Comparison of ENCODE assay signal across 8 cellular contexts in the genomic region with DNA sequence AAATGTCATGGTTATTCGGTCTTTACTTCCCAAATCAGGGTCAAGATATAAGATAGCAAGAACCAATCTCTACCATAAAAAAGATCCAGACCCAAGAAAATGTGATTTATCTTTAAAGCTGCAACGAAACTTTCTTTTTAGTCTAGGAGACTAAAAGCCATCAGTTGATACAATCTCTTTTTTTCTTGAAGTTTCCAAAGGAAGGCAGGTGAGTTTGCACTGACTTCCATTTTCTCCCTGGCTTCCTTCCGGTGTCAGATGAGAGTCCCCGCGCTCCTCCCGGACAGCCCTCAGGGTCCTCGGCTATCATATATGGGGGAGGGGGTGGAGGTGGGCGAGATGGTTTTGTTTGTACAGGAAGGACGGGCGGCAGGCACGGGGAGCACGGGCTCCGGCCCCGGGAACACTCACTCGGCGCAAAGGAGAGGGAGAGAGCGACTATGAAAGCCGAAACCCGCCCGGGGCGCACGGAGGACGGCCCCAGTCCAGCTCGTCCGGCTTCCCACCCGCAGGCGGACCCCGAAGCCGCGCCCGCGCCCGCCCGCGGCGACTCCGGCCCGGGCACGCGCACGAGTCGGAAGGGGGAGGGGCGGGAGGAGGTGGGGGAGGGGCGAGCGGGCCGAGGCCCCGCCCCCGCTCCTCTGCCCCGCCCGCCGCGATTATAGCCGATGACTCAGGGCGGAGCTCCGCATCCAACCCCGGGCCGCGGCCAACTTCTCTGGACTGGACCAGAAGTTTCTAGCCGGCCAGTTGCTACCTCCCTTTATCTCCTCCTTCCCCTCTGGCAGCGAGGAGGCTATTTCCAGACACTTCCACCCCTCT.
DNase-seq lines count a peak whose midpoint lies in the region; ATAC-seq and TF ChIP-seq lines count a peak whose summit lies in the region.

Gene BAG3 (plus strand): TSS at position 689 of the 822 bp plus-strand sequence. CDS start 296 bp downstream, outside the sequence.

- H3K9me3 ChIP-seq in effector memory CD4-positive, alpha-beta T cell (ENCODE audit: control insufficient read depth, low read length) = no peaks in the 10 kb centered on the region

- H3K36me3 ChIP-seq in effector memory CD4-positive, alpha-beta T cell (ENCODE audit: control insufficient read depth, insufficient read depth, low read length) = no peaks in the 10 kb centered on the region

- TF ChIP-seq CTCF in AG09319 (IDR thresholded peaks at IDR 0.05; ENCODE audit: low read depth, low read length) = no peak

- peaks cover 23% of the 10 kb centered on the region for H3K4me1 ChIP-seq in effector memory CD4-positive, alpha-beta T cell (ENCODE audit: control insufficient read depth, insufficient read depth, low read length, poor library complexity, severe bottlenecking)

- H3K4me3 ChIP-seq in effector memory CD4-positive, alpha-beta T cell (ENCODE audit: insufficient read depth, low read depth, low read length, poor library complexity, severe bottlenecking) = peak within 1 kb of the TSS; percentile 95

- H3K27ac ChIP-seq in effector memory CD4-positive, alpha-beta T cell (ENCODE audit: insufficient read depth, low read length, poor library complexity, severe bottlenecking) = peak within 1 kb of the TSS; percentile 88

- peak; percentile 72 for ATAC-seq in GM18907 (IDR thresholded peaks at IDR 0.05; ENCODE audit: unreplicated experiment)
- ATAC-seq in HG03159 (IDR thresholded peaks at IDR 0.05; ENCODE audit: unreplicated experiment) = peak; percentile 70

- no peaks in the 10 kb centered on the region for H3K27me3 ChIP-seq in effector memory CD4-positive, alpha-beta T cell (replicated peaks; ENCODE audit: control insufficient read depth, insufficient read depth, low read length, poor library complexity, severe bottlenecking)

- peak; percentile 84 for DNase-seq in AG09319 (ENCODE audit: extremely low read depth, low read depth)
- peak; percentile 76 to 83 for DNase-seq in NOMO-1 (lab: John Stamatoyannopoulos, UW; ENCODE audit: unreplicated experiment in 2 of 2)
- DNase-seq in activated CD8-positive, alpha-beta memory T cell treated with anti-CD3 and anti-CD28 coated beads for 4 hours (ENCODE audit: low read depth in 2 of 2) = peak; percentile 59 to 67
- peak; percentile 66 to 73 (median 68) for DNase-seq in effector memory CD4-positive, alpha-beta T cell
- peak; percentile 94 for DNase-seq in medulla oblongata (ENCODE audit: extremely low spot score)
- peak; percentile 57 to 81 (median 70) for DNase-seq in stimulated activated CD4-positive, alpha-beta T cell treated with anti-CD3 and anti-CD28 coated beads, TNF-alpha, amount 100 ng/mL, for 48 hours (ENCODE audit: low read depth in 3 of 3)

Comparison
In these comparisons a context has a peak if more than half of its experiments do, and no peak if none do; other contexts are left out.
1. Peak in every context shown above with its lines: DNase-seq, ATAC-seq, H3K4me3 ChIP-seq and H3K27ac ChIP-seq.